In the genomic region with DNA sequence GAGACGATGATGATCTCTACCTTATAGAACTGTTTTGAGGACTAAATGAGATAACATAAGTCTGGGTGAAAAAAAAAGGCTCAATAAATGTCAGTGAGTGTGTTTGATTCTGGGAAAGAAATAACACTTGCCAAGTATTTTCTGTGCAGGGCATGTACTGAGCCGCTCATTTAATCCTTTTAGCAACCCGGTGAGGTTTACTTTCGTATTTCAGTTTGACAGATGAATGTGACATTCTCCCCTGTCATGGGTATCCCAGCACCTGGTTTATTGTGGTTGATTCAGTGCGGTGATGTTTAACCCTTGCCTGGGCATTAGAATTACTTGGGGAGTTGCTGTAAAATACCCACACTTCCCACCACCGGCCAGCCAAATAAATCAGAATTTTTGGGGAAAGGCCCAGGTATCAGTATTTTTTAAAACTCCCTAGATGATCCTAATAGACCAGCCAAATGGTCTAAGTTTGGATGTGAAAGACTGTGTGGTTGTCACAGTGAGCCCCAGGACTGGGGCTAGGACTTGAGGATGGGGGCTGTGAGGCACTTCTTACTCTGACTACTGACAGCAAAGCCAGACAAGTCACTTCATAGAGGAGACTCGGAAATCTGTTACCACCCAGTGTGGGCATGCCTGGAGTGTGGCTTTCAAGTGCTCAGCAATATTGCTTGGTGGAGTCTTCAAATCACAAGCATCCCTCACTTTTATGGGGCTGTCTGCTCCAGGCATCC, we compare ENCODE assay signal across 2 cellular contexts.
TF ChIP-seq lines count a peak whose summit lies in the region.

No MANE protein-coding gene starts in this region.

TF ChIP-seq in IMR-90, 13 proteins besides CTCF, POLR2A, EP300 and RAD21:
- no peak for TF ChIP-seq MXI1 (IDR thresholded peaks at IDR 0.05; ENCODE audit: borderline replicate concordance, low read depth, low read length)
- TF ChIP-seq CHD1 (IDR thresholded peaks at IDR 0.05; ENCODE audit: low read depth, low read length) = no peak

TF ChIP-seq in GM12878, 131 proteins besides CTCF, POLR2A, EP300 and RAD21:
- TF ChIP-seq NFIC (IDR thresholded peaks at IDR 0.05; ENCODE audit: low read depth, low read length) (no peak), RUNX3 (IDR thresholded peaks at IDR 0.05; ENCODE audit: low read length) (peak; percentile 35), GATAD2B (conservative IDR thresholded peaks at IDR 0.05; ENCODE audit: low read depth) (no peak), RAD51 (IDR thresholded peaks at IDR 0.05) (no peak), ZNF207 (IDR thresholded peaks at IDR 0.05; ENCODE audit: borderline replicate concordance) (no peak), HCFC1 (IDR thresholded peaks at IDR 0.05; ENCODE audit: low read length) (no peak), TCF12 (IDR thresholded peaks at IDR 0.05; ENCODE audit: low read depth, low read length) (no peak)
- TF ChIP-seq, protein P1, sequence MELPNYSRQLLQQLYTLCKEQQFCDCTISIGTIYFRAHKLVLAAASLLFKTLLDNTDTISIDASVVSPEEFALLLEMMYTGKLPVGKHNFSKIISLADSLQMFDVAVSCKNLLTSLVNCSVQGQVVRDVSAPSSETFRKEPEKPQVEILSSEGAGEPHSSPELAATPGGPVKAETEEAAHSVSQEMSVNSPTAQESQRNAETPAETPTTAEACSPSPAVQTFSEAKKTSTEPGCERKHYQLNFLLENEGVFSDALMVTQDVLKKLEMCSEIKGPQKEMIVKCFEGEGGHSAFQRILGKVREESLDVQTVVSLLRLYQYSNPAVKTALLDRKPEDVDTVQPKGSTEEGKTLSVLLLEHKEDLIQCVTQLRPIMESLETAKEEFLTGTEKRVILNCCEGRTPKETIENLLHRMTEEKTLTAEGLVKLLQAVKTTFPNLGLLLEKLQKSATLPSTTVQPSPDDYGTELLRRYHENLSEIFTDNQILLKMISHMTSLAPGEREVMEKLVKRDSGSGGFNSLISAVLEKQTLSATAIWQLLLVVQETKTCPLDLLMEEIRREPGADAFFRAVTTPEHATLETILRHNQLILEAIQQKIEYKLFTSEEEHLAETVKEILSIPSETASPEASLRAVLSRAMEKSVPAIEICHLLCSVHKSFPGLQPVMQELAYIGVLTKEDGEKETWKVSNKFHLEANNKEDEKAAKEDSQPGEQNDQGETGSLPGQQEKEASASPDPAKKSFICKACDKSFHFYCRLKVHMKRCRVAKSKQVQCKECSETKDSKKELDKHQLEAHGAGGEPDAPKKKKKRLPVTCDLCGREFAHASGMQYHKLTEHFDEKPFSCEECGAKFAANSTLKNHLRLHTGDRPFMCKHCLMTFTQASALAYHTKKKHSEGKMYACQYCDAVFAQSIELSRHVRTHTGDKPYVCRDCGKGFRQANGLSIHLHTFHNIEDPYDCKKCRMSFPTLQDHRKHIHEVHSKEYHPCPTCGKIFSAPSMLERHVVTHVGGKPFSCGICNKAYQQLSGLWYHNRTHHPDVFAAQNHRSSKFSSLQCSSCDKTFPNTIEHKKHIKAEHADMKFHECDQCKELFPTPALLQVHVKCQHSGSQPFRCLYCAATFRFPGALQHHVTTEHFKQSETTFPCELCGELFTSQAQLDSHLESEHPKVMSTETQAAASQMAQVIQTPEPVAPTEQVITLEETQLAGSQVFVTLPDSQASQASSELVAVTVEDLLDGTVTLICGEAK (IDR thresholded peaks at IDR 0.05; ENCODE audit: borderline replicate concordance) = no peak
